ENCODE assay signal across 12 cellular contexts in genomic region chr11:104704888-104705287, GRCh38.
DNase-seq lines count a peak whose midpoint lies in the region; ATAC-seq and TF ChIP-seq lines count a peak whose summit lies in the region.
"Had no signal": no experiment of that assay in that cellular context is flagged by ENCODE, and none has a peak within 500 bp of the region (broad histone marks: within the 10 kb centered on the region; RNA-seq: fewer than 3 reads in every experiment).

No MANE protein-coding gene starts in this region.

- peak overlapping the region; percentile 73 to 88 (median 80) for H3K4me3 Mint-ChIP-seq in CD4-positive, CD25-positive, alpha-beta regulatory T cell
- peak overlapping the region; percentile 79 for H3K4me3 Mint-ChIP-seq in activated naive CD8-positive, alpha-beta T cell treated with anti-CD3 and anti-CD28 coated beads for 36 hours
- peak overlapping the region in 9 of 10 donors; percentile 27 to 88 (median 76) for H3K4me3 Mint-ChIP-seq in naive thymus-derived CD8-positive, alpha-beta T cell
- H3K4me3 Mint-ChIP-seq in endodermal cell: no peak overlapping the region

- peaks cover 68% of the 10 kb centered on the region for H3K4me1 ChIP-seq in CD4-positive, CD25-positive, alpha-beta regulatory T cell (ENCODE audit: control insufficient read depth, insufficient read depth, low read length, poor library complexity, severe bottlenecking)
- H3K4me1 ChIP-seq in Loucy (ENCODE audit: insufficient read depth, low read length, poor library complexity, severe bottlenecking) (peaks cover 69% of the 10 kb centered on the region), endodermal cell (ENCODE audit: control insufficient read depth, insufficient read depth, low read length) (no peaks in the 10 kb centered on the region)

- POLR2A ChIA-PET in naive thymus-derived CD8-positive, alpha-beta T cell (lab: Charles Lee): interaction anchor here (0.6 to 1.3 kb wide), 2 partner anchors 57 to 93 kb away, joined by 3 to 4 read pairs; no protein-coding TSS in a partner anchor
- POLR2A ChIA-PET in GM10248 (lab: Yijun Ruan, JAX): no interaction called here

- peak overlapping the region; percentile 85 for H3K27ac ChIP-seq in CD4-positive, CD25-positive, alpha-beta regulatory T cell (ENCODE audit: insufficient read depth, low read length, poor library complexity, severe bottlenecking)
- no peak overlapping the region for H3K27ac ChIP-seq in endodermal cell (ENCODE audit: low read depth, low read length)

- H3K79me2 ChIP-seq in Loucy (ENCODE audit: insufficient read depth, low read length): no peaks in the 10 kb centered on the region

- peaks cover 50 to 78% (median 61%) of the 10 kb centered on the region in 4 donors for H3K4me1 Mint-ChIP-seq in CD4-positive, CD25-positive, alpha-beta regulatory T cell
- H3K4me1 Mint-ChIP-seq in activated naive CD8-positive, alpha-beta T cell treated with anti-CD3 and anti-CD28 coated beads for 36 hours: peaks cover 44% of the 10 kb centered on the region
- peaks cover 28 to 60% (median 54%) of the 10 kb centered on the region in 4 donors for H3K4me1 Mint-ChIP-seq in naive thymus-derived CD8-positive, alpha-beta T cell
- H3K4me1 Mint-ChIP-seq in endodermal cell: no peaks in the 10 kb centered on the region

- H3K27me3 ChIP-seq in CD4-positive, CD25-positive, alpha-beta regulatory T cell (ENCODE audit: control insufficient read depth, insufficient read depth, low read length): no peaks in the 10 kb centered on the region
- H3K27me3 ChIP-seq in Loucy (ENCODE audit: insufficient read depth, low read length, poor library complexity, severe bottlenecking) (no peaks in the 10 kb centered on the region), endodermal cell (ENCODE audit: control insufficient read depth, insufficient read depth, low read length, poor library complexity, severe bottlenecking) (no peaks in the 10 kb centered on the region)

- 97% methylated on average over 1 of the region's 1 CpG; no CpG with 5 or more reads in 1 of the 2 experiments for WGBS in endodermal cell (ENCODE audit: insufficient coverage in 1 of 2, insufficient read length in 1 of 2), 2 experiments

- H4K20me1 ChIP-seq in Loucy (ENCODE audit: insufficient read depth, low read length, poor library complexity, severe bottlenecking): no peaks in the 10 kb centered on the region

- H3K4me3 ChIP-seq in CD4-positive, CD25-positive, alpha-beta regulatory T cell (ENCODE audit: low read depth, low read length): peak overlapping the region; percentile 91
- H3K4me3 ChIP-seq in Loucy (ENCODE audit: low read length, poor library complexity, severe bottlenecking) (peak overlapping the region; percentile 77), endodermal cell (ENCODE audit: low read length) (no peak overlapping the region)
- H3K4me3 ChIP-seq: K562, lung had no signal

- DNase-seq in CD4-positive, CD25-positive, alpha-beta regulatory T cell: peak in 1 of 3 donors; percentile 42
- DNase-seq in activated naive CD8-positive, alpha-beta T cell treated with anti-CD3 and anti-CD28 coated beads for 36 hours: no peak
- no peak for DNase-seq in naive thymus-derived CD8-positive, alpha-beta T cell
- no peak for DNase-seq in RKO (ENCODE audit: low spot score)
- DNase-seq in GM10248 (ENCODE audit: extremely low spot score): no peak
- DNase-seq in endodermal cell: no peak
- DNase-seq: hippocampal formation, NCI-H2107 had no signal

- peaks cover 0 to 5% (median 0%) of the 10 kb centered on the region in 7 donors for H3K9me3 Mint-ChIP-seq in CD4-positive, CD25-positive, alpha-beta regulatory T cell
- H3K9me3 Mint-ChIP-seq in activated naive CD8-positive, alpha-beta T cell treated with anti-CD3 and anti-CD28 coated beads for 36 hours: peaks cover 8% of the 10 kb centered on the region
- H3K9me3 Mint-ChIP-seq in naive thymus-derived CD8-positive, alpha-beta T cell: peaks cover 0 to 3% (median 0%) of the 10 kb centered on the region in 9 donors
- H3K9me3 Mint-ChIP-seq in endodermal cell: no peaks in the 10 kb centered on the region

- CTCF ChIA-PET in GM10248 (lab: Yijun Ruan, JAX): no interaction called here

- ATAC-seq in CD4-positive, CD25-positive, alpha-beta regulatory T cell (ENCODE audit: low read depth in 2 of 2): no peak
- ATAC-seq in naive thymus-derived CD8-positive, alpha-beta T cell: no peak
- ATAC-seq in HG02852 (IDR thresholded peaks at IDR 0.05; ENCODE audit: unreplicated experiment): no peak
- ATAC-seq: K562 had no signal

- no peaks in the 10 kb centered on the region for H3K9me2 ChIP-seq in Loucy (replicated peaks; ENCODE audit: low read depth, low read length)

- H3K27ac Mint-ChIP-seq in CD4-positive, CD25-positive, alpha-beta regulatory T cell: peak overlapping the region; percentile 93 to 99 (median 95)
- H3K27ac Mint-ChIP-seq in activated naive CD8-positive, alpha-beta T cell treated with anti-CD3 and anti-CD28 coated beads for 36 hours: peak overlapping the region; percentile 98
- H3K27ac Mint-ChIP-seq in naive thymus-derived CD8-positive, alpha-beta T cell: peak overlapping the region; percentile 91 to 99 (median 94)
- no peak overlapping the region for H3K27ac Mint-ChIP-seq in endodermal cell

- H3K4me2 ChIP-seq in Loucy (ENCODE audit: low read depth, low read length, poor library complexity, severe bottlenecking): peak overlapping the region; percentile 83

- H3K9ac ChIP-seq in Loucy (ENCODE audit: low read depth, low read length, poor library complexity, severe bottlenecking) (peak overlapping the region; percentile 85), endodermal cell (ENCODE audit: extremely low read depth, low read length, poor library complexity, severe bottlenecking) (no peak overlapping the region)

- H3F3A ChIP-seq in Loucy (ENCODE audit: low read depth): peaks cover 8% of the 10 kb centered on the region; the same call in 1 of the 2 replicates

- TF ChIP-seq CTCF in Loucy (conservative IDR thresholded peaks at IDR 0.05; ENCODE audit: low read length) (no peak), GM10248 (IDR thresholded peaks at IDR 0.05; ENCODE audit: control extremely low read depth, extremely low read depth, low read depth, missing control alignments) (no peak), endodermal cell (conservative IDR thresholded peaks at IDR 0.05) (no peak)

- no peaks in the 10 kb centered on the region for H3K36me3 ChIP-seq in CD4-positive, CD25-positive, alpha-beta regulatory T cell (ENCODE audit: control insufficient read depth, insufficient read depth, low read length)
- no peaks in the 10 kb centered on the region for H3K36me3 ChIP-seq in Loucy (ENCODE audit: insufficient read depth, low read length)
- no peaks in the 10 kb centered on the region for H3K36me3 ChIP-seq in endodermal cell (ENCODE audit: control insufficient read depth, insufficient read depth, low read length)

- H3K36me3 Mint-ChIP-seq in CD4-positive, CD25-positive, alpha-beta regulatory T cell: no peaks in the 10 kb centered on the region
- H3K36me3 Mint-ChIP-seq in activated naive CD8-positive, alpha-beta T cell treated with anti-CD3 and anti-CD28 coated beads for 36 hours: peaks cover 9% of the 10 kb centered on the region
- H3K36me3 Mint-ChIP-seq in naive thymus-derived CD8-positive, alpha-beta T cell: no peaks in the 10 kb centered on the region
- H3K36me3 Mint-ChIP-seq in endodermal cell (ENCODE audit: low read depth): no peaks in the 10 kb centered on the region

- H2AFZ ChIP-seq in Loucy (ENCODE audit: low read length): 0 out of 2 replicates have a peak overlapping the region, but pooled peaks have one; percentile 29

- no peaks in the 10 kb centered on the region for H3K27me3 Mint-ChIP-seq in CD4-positive, CD25-positive, alpha-beta regulatory T cell
- no peaks in the 10 kb centered on the region for H3K27me3 Mint-ChIP-seq in activated naive CD8-positive, alpha-beta T cell treated with anti-CD3 and anti-CD28 coated beads for 36 hours
- no peaks in the 10 kb centered on the region for H3K27me3 Mint-ChIP-seq in naive thymus-derived CD8-positive, alpha-beta T cell
- H3K27me3 Mint-ChIP-seq in endodermal cell (ENCODE audit: insufficient read depth): no peaks in the 10 kb centered on the region

- H3K9me3 ChIP-seq in CD4-positive, CD25-positive, alpha-beta regulatory T cell (ENCODE audit: control insufficient read depth in 2 of 2, low read length in 2 of 2): no peaks in the 10 kb centered on the region
- H3K9me3 ChIP-seq in Loucy (ENCODE audit: insufficient read depth, low read depth, low read length) (no peaks in the 10 kb centered on the region), endodermal cell (ENCODE audit: control insufficient read depth, low read length) (no peaks in the 10 kb centered on the region)
